Comparison of ENCODE assay signal across 17 cellular contexts in the genomic region with DNA sequence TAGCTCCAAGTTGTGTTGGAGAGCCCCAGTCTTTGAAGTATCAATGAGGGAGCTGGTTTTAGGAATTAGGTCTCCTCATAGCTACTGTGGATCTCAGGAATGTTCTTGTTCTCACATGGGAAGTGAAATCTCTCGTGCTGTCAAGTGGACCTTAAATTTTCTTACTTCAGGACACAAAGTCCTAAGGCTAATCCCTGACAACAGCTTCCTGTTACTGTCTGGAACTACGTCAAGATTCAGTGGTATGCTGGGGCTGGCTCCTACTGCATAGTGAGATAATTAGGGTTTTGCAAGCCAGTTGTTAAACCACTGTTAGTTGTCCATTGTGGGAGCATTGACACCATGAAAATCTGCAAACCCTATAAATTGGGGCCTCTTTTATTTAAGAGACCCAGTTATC. TPM values are rescaled to one million over a fixed set of nuclear protein-coding genes. Genes with fewer than 3 reads are reported as not detected.
DNase-seq lines count a peak whose midpoint lies in the region; ATAC-seq and TF ChIP-seq lines count a peak whose summit lies in the region.
"Had no signal": no experiment of that assay in that cellular context is flagged by ENCODE, and none has a peak within 500 bp of the region (broad histone marks: within the 10 kb centered on the region; RNA-seq: fewer than 3 reads in every experiment).

No MANE protein-coding gene starts in this region.

- H3K27me3 ChIP-seq in fibroblast of lung (ENCODE audit: control insufficient read depth, insufficient read depth, low read length) (peaks cover 19% of the 10 kb centered on the region), mesenchymal stem cell (ENCODE audit: control insufficient read depth in 1 of 2, insufficient read depth in 1 of 2, low read length in 2 of 2) (peaks cover 39 to 44% of the 10 kb centered on the region in 2 experiments), upper lobe of right lung (no peaks in the 10 kb centered on the region), brain microvascular endothelial cell (replicated peaks) (peaks cover 4% of the 10 kb centered on the region)

- H2AK5ac ChIP-seq in mesenchymal stem cell (ENCODE audit: low read length, severe bottlenecking): no peak overlapping the region

- no peaks in the 10 kb centered on the region for H3K9me3 ChIP-seq in fibroblast of lung (ENCODE audit: control insufficient read depth, insufficient read depth, low read depth, low read length)
- peaks cover 4% of the 10 kb centered on the region for H3K9me3 ChIP-seq in mesenchymal stem cell (ENCODE audit: control insufficient read depth, low read length)
- H3K9me3 ChIP-seq in upper lobe of right lung: no peaks in the 10 kb centered on the region

- no peak overlapping the region for H4K91ac ChIP-seq in mesenchymal stem cell (ENCODE audit: low read length)

- TF ChIP-seq CTCF in fibroblast of lung (conservative IDR thresholded peaks at IDR 0.05 in 1 of 2, IDR thresholded peaks at IDR 0.05 in 1 of 2; ENCODE audit: low read depth in 1 of 2, low read length in 2 of 2) (no peak), upper lobe of right lung (IDR thresholded peaks at IDR 0.05) (no peak), brain microvascular endothelial cell (IDR thresholded peaks at IDR 0.05; ENCODE audit: low read depth, low read length, missing control alignments) (no peak)

- no peak overlapping the region for H4K8ac ChIP-seq in mesenchymal stem cell (ENCODE audit: low read length)

- no peak overlapping the region for H3K4me3 ChIP-seq in fibroblast of lung (replicated peaks in 1 of 4; ENCODE audit: control extremely low read depth in 1 of 4, insufficient read depth in 1 of 4, low read depth in 3 of 4, low read length in 4 of 4)
- H3K4me3 ChIP-seq in mesenchymal stem cell (ENCODE audit: insufficient read depth in 1 of 2, low read depth in 1 of 2, low read length in 2 of 2): no peak overlapping the region
- H3K4me3 ChIP-seq in upper lobe of right lung: no peak overlapping the region
- no peak overlapping the region for H3K4me3 ChIP-seq in brain microvascular endothelial cell (ENCODE audit: low read depth, low read length)

- H3K36me3 ChIP-seq in fibroblast of lung (ENCODE audit: control insufficient read depth, insufficient read depth, low read length): no peaks in the 10 kb centered on the region
- H3K36me3 ChIP-seq in mesenchymal stem cell (ENCODE audit: control insufficient read depth in 1 of 2, insufficient read depth in 2 of 2, low read depth in 1 of 2, low read length in 2 of 2): no peaks in the 10 kb centered on the region
- H3K36me3 ChIP-seq in upper lobe of right lung: no peaks in the 10 kb centered on the region
- no peaks in the 10 kb centered on the region for H3K36me3 ChIP-seq in brain microvascular endothelial cell (replicated peaks)

- no peak overlapping the region for H3K23ac ChIP-seq in mesenchymal stem cell (ENCODE audit: low read length in 2 of 2)

- H3K79me1 ChIP-seq in mesenchymal stem cell (replicated peaks; ENCODE audit: low read length, poor library complexity, severe bottlenecking): no peaks in the 10 kb centered on the region

- H3K27ac ChIP-seq in fibroblast of lung (ENCODE audit: insufficient read depth, low read length) (no peak overlapping the region), mesenchymal stem cell (ENCODE audit: low read length, poor library complexity, severe bottlenecking) (no peak overlapping the region), upper lobe of right lung (peak overlapping the region; percentile 11), brain microvascular endothelial cell (no peak overlapping the region)

- H2BK12ac ChIP-seq in mesenchymal stem cell (ENCODE audit: low read length in 2 of 2): no peak overlapping the region

- in situ Hi-C loops in brain microvascular endothelial cell (cut with HindIII; ENCODE audit: low pct_ligation_motif_present, low sequenced_read_pairs): no loop called here

- H3K4ac ChIP-seq in mesenchymal stem cell (ENCODE audit: low read depth in 1 of 2, low read length in 2 of 2): no peak overlapping the region

- no peak overlapping the region for H2BK15ac ChIP-seq in mesenchymal stem cell (ENCODE audit: low read depth, poor library complexity, severe bottlenecking)

- no peaks in the 10 kb centered on the region for H4K20me1 ChIP-seq in fibroblast of lung (ENCODE audit: control insufficient read depth, extremely low read depth, insufficient read depth, low read length)

- no peak overlapping the region for H3K4me2 ChIP-seq in fibroblast of lung (ENCODE audit: extremely low read depth, insufficient read depth, low read length)
- no peak overlapping the region for H3K4me2 ChIP-seq in mesenchymal stem cell (ENCODE audit: low read length, poor library complexity, severe bottlenecking)

- H3K9ac ChIP-seq in fibroblast of lung (ENCODE audit: insufficient read depth, low read length) (no peak overlapping the region), mesenchymal stem cell (ENCODE audit: low read length) (no peak overlapping the region)

- no peak overlapping the region for H2BK5ac ChIP-seq in mesenchymal stem cell (ENCODE audit: low read depth, low read length, poor library complexity, severe bottlenecking)

- H3K4me1 ChIP-seq in fibroblast of lung (ENCODE audit: control insufficient read depth, extremely low read depth, insufficient read depth, low read length): no peaks in the 10 kb centered on the region
- no peaks in the 10 kb centered on the region for H3K4me1 ChIP-seq in mesenchymal stem cell (ENCODE audit: control insufficient read depth, insufficient read depth, low read depth, low read length)
- H3K4me1 ChIP-seq in upper lobe of right lung: no peaks in the 10 kb centered on the region

- no peak overlapping the region for H3K18ac ChIP-seq in mesenchymal stem cell (ENCODE audit: low read depth in 1 of 2, low read length in 2 of 2)

- H2AFZ ChIP-seq in fibroblast of lung (ENCODE audit: low read length): no peak overlapping the region
- H2AFZ ChIP-seq in mesenchymal stem cell (ENCODE audit: low read depth, low read length): no peak overlapping the region

- peak; percentile 71 for ATAC-seq in Right ventricle myocardium superior (ENCODE audit: poor library complexity)
- peak; percentile 76 for ATAC-seq in upper lobe of right lung
- no peak for ATAC-seq in GM21737 (IDR thresholded peaks at IDR 0.05; ENCODE audit: unreplicated experiment)
- no peak for ATAC-seq in GM21619 (IDR thresholded peaks at IDR 0.05; ENCODE audit: unreplicated experiment)
- ATAC-seq: activated naive CD4-positive, alpha-beta T cell treated with anti-CD3 and anti-CD28 coated beads, Interleukin-2, amount 50 U/mL, for 72 hours had no signal

- no peaks in the 10 kb centered on the region for H3K79me2 ChIP-seq in fibroblast of lung (ENCODE audit: control insufficient read depth, insufficient read depth, low read length)

- H2BK120ac ChIP-seq in mesenchymal stem cell (ENCODE audit: low read depth, low read length): no peak overlapping the region

- intact Hi-C loops in Right ventricle myocardium superior (cut with DNase I) (no loop called here), cardiac septum (cut with DNase I) (no loop called here), upper lobe of right lung (cut with DNase I) (no loop called here)

- DNase-seq in Right ventricle myocardium superior (no peak), cardiac septum (ENCODE audit: low spot score) (no peak), fibroblast of lung (ENCODE audit: low read depth in 2 of 2) (peak; percentile 14 to 17), mesenchymal stem cell (peak; percentile 77), upper lobe of right lung (no peak), brain microvascular endothelial cell (no peak)
- DNase-seq: activated CD4-positive, alpha-beta memory T cell treated with anti-CD3 and anti-CD28 coated beads for 36 hours; activated T-cell treated with anti-CD3 and anti-CD28 coated beads, Interleukin-2, amount 50 U/mL, for 48 hours; CD4-positive, alpha-beta T cell; islet precursor cell; NCI-H1092 treated with DMSO at 0.1 percent for 48 hours; NCI-H774 had no signal

- 8% methylated on average over 2 of the region's 2 CpGs for WGBS in mesenchymal stem cell

- no peak overlapping the region for H3K14ac ChIP-seq in mesenchymal stem cell (ENCODE audit: low read length in 2 of 2)

RNA-seq across cellular contexts. Expression of gene MESP1, which starts 22.8 kb away (rescaled TPM):
- total RNA-seq in Right ventricle myocardium superior: 11.6 TPM
- 0.86 TPM for total RNA-seq in cardiac septum
- 0.26 and 1.3 TPM in 2 replicates for total RNA-seq in fibroblast of lung
- polyA plus RNA-seq in fibroblast of lung: 0.06 TPM in 1 of 2 replicates, not detected in the other
- 0.13 and 0.80 TPM in 2 replicates for polyA plus RNA-seq in fibroblast of lung (2012)
- not detected in 2 replicates for polyA minus RNA-seq in fibroblast of lung (ENCODE audit: low replicate concordance)
- 0.03 TPM for polyA plus RNA-seq in mesenchymal stem cell (2013, experiment 1 of 2)
- 0.03 TPM for polyA plus RNA-seq in mesenchymal stem cell (2013, experiment 2 of 2)
- total RNA-seq in upper lobe of right lung: 4.9 TPM

RNA-seq across cellular contexts. Expression of gene WDR93, which starts 37.6 kb away (rescaled TPM):
- total RNA-seq in Right ventricle myocardium superior: 0.11 TPM
- total RNA-seq in cardiac septum: not detected
- under 0.01 and 0.17 TPM in 2 replicates for total RNA-seq in fibroblast of lung
- 0.14 TPM in 1 of 2 replicates, not detected in the other for polyA plus RNA-seq in fibroblast of lung
- 0.05 and 0.07 TPM in 2 replicates for polyA plus RNA-seq in fibroblast of lung (2012)
- not detected in 2 replicates for polyA minus RNA-seq in fibroblast of lung (ENCODE audit: low replicate concordance)
- polyA plus RNA-seq in mesenchymal stem cell (2013, experiment 1 of 2): 0.07 TPM
- polyA plus RNA-seq in mesenchymal stem cell (2013, experiment 2 of 2): 0.04 TPM
- total RNA-seq in upper lobe of right lung: not detected
- total RNA-seq: A172; activated CD4-positive, alpha-beta memory T cell treated with anti-CD3 and anti-CD28 coated beads for 36 hours; activated naive CD4-positive, alpha-beta T cell treated with anti-CD3 and anti-CD28 coated beads, Interleukin-2, amount 50 U/mL, for 72 hours; CD4-positive, alpha-beta T cell had no signal

RNA-seq across cellular contexts. Expression of gene PEX11A, which starts 37.7 kb away (rescaled TPM):
- 13.4 TPM for total RNA-seq in Right ventricle myocardium superior
- total RNA-seq in cardiac septum: 5.0 TPM
- total RNA-seq in fibroblast of lung: 11.7 and 15.9 TPM in 2 replicates
- polyA plus RNA-seq in fibroblast of lung: 4.0 and 6.6 TPM in 2 replicates
- 3.4 and 5.0 TPM in 2 replicates for polyA plus RNA-seq in fibroblast of lung (2012)
- polyA minus RNA-seq in fibroblast of lung (ENCODE audit: low replicate concordance): 0.37 and 6.0 TPM in 2 replicates
- polyA plus RNA-seq in mesenchymal stem cell (2013, experiment 1 of 2): 3.7 TPM
- 3.5 TPM for polyA plus RNA-seq in mesenchymal stem cell (2013, experiment 2 of 2)
- 9.1 TPM for total RNA-seq in upper lobe of right lung

RNA-seq across cellular contexts. Expression of gene MESP2, which starts 47.9 kb away (rescaled TPM):
- total RNA-seq in Right ventricle myocardium superior (0.13 TPM), cardiac septum (0.19 TPM), fibroblast of lung (0.77 and 0.99 TPM in 2 replicates), upper lobe of right lung (not detected)
- 0.24 TPM in 1 of 2 replicates, not detected in the other for polyA plus RNA-seq in fibroblast of lung
- 0.16 and 0.33 TPM in 2 replicates for polyA plus RNA-seq in fibroblast of lung (2012)
- not detected in 2 replicates for polyA minus RNA-seq in fibroblast of lung (ENCODE audit: low replicate concordance)
- polyA plus RNA-seq in mesenchymal stem cell (2013, experiment 1 of 2): 0.12 TPM
- 0.07 TPM for polyA plus RNA-seq in mesenchymal stem cell (2013, experiment 2 of 2)
- total RNA-seq: A172; activated CD4-positive, alpha-beta memory T cell treated with anti-CD3 and anti-CD28 coated beads for 36 hours; activated naive CD4-positive, alpha-beta T cell treated with anti-CD3 and anti-CD28 coated beads, Interleukin-2, amount 50 U/mL, for 72 hours; CD4-positive, alpha-beta T cell; osteocyte had no signal

RNA-seq across cellular contexts. Expression of gene PLIN1, which starts 49.1 kb away (rescaled TPM):
- total RNA-seq in Right ventricle myocardium superior (9.9 TPM), cardiac septum (3.9 TPM), fibroblast of lung (0.50 and 0.51 TPM in 2 replicates), upper lobe of right lung (1.1 TPM)
- polyA plus RNA-seq in fibroblast of lung: 0.02 and 0.06 TPM in 2 replicates
- polyA plus RNA-seq in fibroblast of lung (2012): not detected in 2 replicates
- not detected in 2 replicates for polyA minus RNA-seq in fibroblast of lung (ENCODE audit: low replicate concordance)
- polyA plus RNA-seq in mesenchymal stem cell (2013, experiment 1 of 2): 0.14 TPM
- 0.03 TPM for polyA plus RNA-seq in mesenchymal stem cell (2013, experiment 2 of 2)
- total RNA-seq: A172 had no signal

Comparison
In these comparisons a context has a peak if more than half of its experiments do, and no peak if none do; other contexts are left out.
1. ATAC-seq: peak in Right ventricle myocardium superior (single experiment) and upper lobe of right lung (single experiment); none in GM21737 (single experiment) and GM21619 (single experiment).
2. DNase-seq: peak in fibroblast of lung (2 of 2) and mesenchymal stem cell (single experiment); none in Right ventricle myocardium superior (single experiment), cardiac septum (single experiment), upper lobe of right lung (single experiment) and brain microvascular endothelial cell (single experiment).